ENCODE assay signal across 18 cellular contexts in the genomic region with DNA sequence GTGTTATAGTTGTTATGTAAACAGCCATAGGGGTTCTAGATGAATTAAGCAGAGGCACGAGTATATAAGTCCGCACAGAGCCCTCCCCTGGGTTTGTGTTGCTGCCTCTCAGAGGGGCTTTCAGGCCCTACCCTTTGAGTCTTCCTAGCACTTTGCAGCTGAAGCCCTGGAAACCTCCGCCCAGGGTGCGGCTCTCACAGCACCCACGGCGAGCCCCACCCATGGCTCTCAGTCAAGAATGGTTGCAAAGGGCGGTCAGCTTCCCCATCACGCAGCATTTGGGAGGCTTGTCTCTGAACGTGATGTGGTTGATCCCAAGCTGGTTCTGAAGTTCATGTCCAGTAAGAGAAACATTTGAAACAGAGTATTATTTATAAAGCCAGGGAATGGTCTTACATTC. TPM values are rescaled to one million over a fixed set of nuclear protein-coding genes. Genes with fewer than 3 reads are reported as not detected.
DNase-seq lines count a peak whose midpoint lies in the region; ATAC-seq lines count a peak whose summit lies in the region.
"Had no signal": no experiment of that assay in that cellular context is flagged by ENCODE, and none has a peak within 500 bp of the region (broad histone marks: within the 10 kb centered on the region; RNA-seq: fewer than 3 reads in every experiment).

No MANE protein-coding gene starts in this region.

- intact Hi-C loops in dendritic cell treated with granulocyte-macrophage colony-stimulating factor and Interleukin-4, amounts not matched to agents 40 ng/mL and 50 ng/mL, for 4 days (cut with micrococcal nuclease): no loop called here
- intact Hi-C loops in posterior vena cava (cut with DNase I): no loop called here

- H3K36me3 Mint-ChIP-seq in T-helper 2 cell treated with Interferon-gamma antibody and Interleukin-4, amounts not matched to agents 5 μg/mL and 100 μg/mL, for 36 hours (ENCODE audit: low read depth): no peaks in the 10 kb centered on the region
- no peaks in the 10 kb centered on the region for H3K36me3 Mint-ChIP-seq in dendritic cell treated with granulocyte-macrophage colony-stimulating factor and Interleukin-4, amounts not matched to agents 40 ng/mL and 50 ng/mL, for 4 days (ENCODE audit: low read depth)
- H3K36me3 Mint-ChIP-seq: CD14-positive monocyte; CD4-positive, alpha-beta memory T cell had no signal

- H3K4me3 Mint-ChIP-seq in T-helper 2 cell treated with Interferon-gamma antibody and Interleukin-4, amounts not matched to agents 5 μg/mL and 100 μg/mL, for 36 hours: peak overlapping the region; percentile 17
- H3K4me3 Mint-ChIP-seq in dendritic cell treated with granulocyte-macrophage colony-stimulating factor and Interleukin-4, amounts not matched to agents 40 ng/mL and 50 ng/mL, for 4 days: no peak overlapping the region
- H3K4me3 Mint-ChIP-seq: CD4-positive, alpha-beta memory T cell; IgD-negative memory B cell had no signal

- ATAC-seq in HG02759 (IDR thresholded peaks at IDR 0.05; ENCODE audit: unreplicated experiment): no peak
- ATAC-seq: HCT116, HepG2 had no signal

- peaks cover 5% of the 10 kb centered on the region for H3K27me3 Mint-ChIP-seq in T-helper 2 cell treated with Interferon-gamma antibody and Interleukin-4, amounts not matched to agents 5 μg/mL and 100 μg/mL, for 36 hours (ENCODE audit: low read depth)
- peaks cover 19% of the 10 kb centered on the region for H3K27me3 Mint-ChIP-seq in dendritic cell treated with granulocyte-macrophage colony-stimulating factor and Interleukin-4, amounts not matched to agents 40 ng/mL and 50 ng/mL, for 4 days

- H3K4me1 Mint-ChIP-seq in T-helper 2 cell treated with Interferon-gamma antibody and Interleukin-4, amounts not matched to agents 5 μg/mL and 100 μg/mL, for 36 hours (ENCODE audit: low read depth): peaks cover 60% of the 10 kb centered on the region
- H3K4me1 Mint-ChIP-seq in dendritic cell treated with granulocyte-macrophage colony-stimulating factor and Interleukin-4, amounts not matched to agents 40 ng/mL and 50 ng/mL, for 4 days (ENCODE audit: low read depth): peaks cover 53% of the 10 kb centered on the region

- DNase-seq in T-helper 2 cell treated with Interferon-gamma antibody and Interleukin-4, amounts not matched to agents 5 μg/mL and 100 μg/mL, for 36 hours (ENCODE audit: low spot score): no peak
- no peak for DNase-seq in T-helper 2 cell
- peak; percentile 42 for DNase-seq in LoVo (ENCODE audit: low spot score)
- DNase-seq in posterior vena cava (ENCODE audit: low spot score): peak; percentile 78
- DNase-seq in HT-29 (ENCODE audit: low spot score): no peak
- no peak for DNase-seq in foreskin melanocyte
- DNase-seq: 8988T; CD4-positive, alpha-beta memory T cell; DMS79 treated with DMSO at 0.1 percent for 48 hours; GF-D8; GOT3; H7 had no signal

- no peak overlapping the region for H3K27ac Mint-ChIP-seq in T-helper 2 cell treated with Interferon-gamma antibody and Interleukin-4, amounts not matched to agents 5 μg/mL and 100 μg/mL, for 36 hours
- H3K27ac Mint-ChIP-seq in dendritic cell treated with granulocyte-macrophage colony-stimulating factor and Interleukin-4, amounts not matched to agents 40 ng/mL and 50 ng/mL, for 4 days: peak overlapping the region; percentile 61
- H3K27ac Mint-ChIP-seq: IgD-negative memory B cell had no signal

- no peaks in the 10 kb centered on the region for H3K9me3 Mint-ChIP-seq in T-helper 2 cell treated with Interferon-gamma antibody and Interleukin-4, amounts not matched to agents 5 μg/mL and 100 μg/mL, for 36 hours
- H3K9me3 Mint-ChIP-seq in dendritic cell treated with granulocyte-macrophage colony-stimulating factor and Interleukin-4, amounts not matched to agents 40 ng/mL and 50 ng/mL, for 4 days: no peaks in the 10 kb centered on the region
- H3K9me3 Mint-ChIP-seq: CD4-positive, alpha-beta memory T cell; IgD-negative memory B cell had no signal

RNA-seq across cellular contexts. Expression of a gene that starts 18.8 kb away (rescaled TPM):
- 10 to 100 TPM; 25.2 to 27.3 TPM for total RNA-seq in posterior vena cava
- total RNA-seq in HT-29 (2014; rRNA removed; shearing (Covaris generic)): 298 and 318 TPM in 2 replicates

Comparison
In these comparisons a context has a peak if more than half of its experiments do, and no peak if none do; other contexts are left out.
1. DNase-seq: peak in LoVo (single experiment) and posterior vena cava (single experiment); none in T-helper 2 cell treated with Interferon-gamma antibody and Interleukin-4, amounts not matched to agents 5 μg/mL and 100 μg/mL, for 36 hours (single experiment), T-helper 2 cell (0 of 5), HT-29 (single experiment) and foreskin melanocyte (single experiment).
2. RNA of a gene that starts 18.8 kb away (total RNA-seq): 298 to 318 TPM in HT-29; 25.2 to 27.3 TPM in posterior vena cava; every median in the first group is over 10 times any median in the second.